In genomic region chr5:141402553-141403328, GRCh38 we compare ENCODE assay signal across 8 cellular contexts. TPM values are rescaled to one million over a fixed set of nuclear protein-coding genes. Genes with fewer than 3 reads are reported as not detected.
DNase-seq lines count a peak whose midpoint lies in the region; ATAC-seq and TF ChIP-seq lines count a peak whose summit lies in the region.

TSS of gene PCDHGA9 (plus strand) at chr5:141402778. CDS start at chr5:141402953, 175 bp downstream.

- H3K36me3 ChIP-seq in H7 (replicated peaks; ENCODE audit: control insufficient read depth, insufficient read depth, low read length) (no peaks in the 10 kb centered on the region), breast epithelium (no peaks in the 10 kb centered on the region), mucosa of descending colon (ENCODE audit: low read depth) (no peaks in the 10 kb centered on the region)

- TF ChIP-seq CTCF in breast epithelium (IDR thresholded peaks at IDR 0.05) (no peak), mucosa of descending colon (IDR thresholded peaks at IDR 0.05) (no peak)

- H3K4me1 ChIP-seq in breast epithelium (no peaks in the 10 kb centered on the region), mucosa of descending colon (ENCODE audit: low read depth) (no peaks in the 10 kb centered on the region)

- H3K9me3 ChIP-seq in breast epithelium (peaks cover 77 to 96% of the 10 kb centered on the region in 2 donors), mucosa of descending colon (peaks cover 85% of the 10 kb centered on the region)

- intact Hi-C loops in breast epithelium (cut with DNase I; ENCODE audit: low total_unique reads), result loop anchor here (5.0 kb wide), 1 partner anchor 125 kb away; no protein-coding TSS in a partner anchor
- intact Hi-C loops in mucosa of descending colon (cut with DNase I, micrococcal nuclease), result no loop called here

- ATAC-seq in mucosa of descending colon (peak; percentile 40), GM18868 (IDR thresholded peaks at IDR 0.05; ENCODE audit: unreplicated experiment) (no peak), HG02884 (IDR thresholded peaks at IDR 0.05; ENCODE audit: unreplicated experiment) (no peak)

- H3K4me3 ChIP-seq in H7 (ENCODE audit: insufficient read depth, low read depth, low read length) (no peak within 1 kb of the TSS), breast epithelium (peak within 1 kb of the TSS; percentile 27 to 57 (median 35)), mucosa of descending colon (no peak within 1 kb of the TSS)

- DNase-seq in AG20443 (ENCODE audit: low spot score), result peak; percentile 42
- peak; percentile 78 for DNase-seq in H7
- DNase-seq in breast epithelium (ENCODE audit: low spot score in 2 of 2), result no peak
- peak in 1 of 3 donors; percentile 29 for DNase-seq in mucosa of descending colon
- no peak for DNase-seq in NCI-H146 treated with DMSO at 0.1 percent for 48 hours (lab: John Stamatoyannopoulos, UW; ENCODE audit: unreplicated experiment)
- no peak for DNase-seq in NCI-H2081 (lab: John Stamatoyannopoulos, UW)

- H3K27me3 ChIP-seq in H7 (ENCODE audit: control insufficient read depth, insufficient read depth, low read length) (no peaks in the 10 kb centered on the region), breast epithelium (no peaks in the 10 kb centered on the region)

- peak within 1 kb of the TSS in 1 of 2 donors; percentile 0 for H3K27ac ChIP-seq in breast epithelium

- no peak for TF ChIP-seq POLR2A in breast epithelium (IDR thresholded peaks at IDR 0.05)

RNA-seq across cellular contexts. Expression of gene PCDHGA9, which starts in this region (rescaled TPM):
- total RNA-seq in H7 (2014; rRNA removed; shearing (Covaris generic)), result 0.04 and 0.10 TPM in 2 replicates
- total RNA-seq in breast epithelium (10 to 100 TPM in 2 of 3 donors, 1 to 10 TPM in 1; 7.8 to 16.7 (median 13.8) TPM), mucosa of descending colon (1 to 10 TPM; 2.6 to 6.7 (median 3.2) TPM)

Comparison
In these comparisons a context has a peak if more than half of its experiments do, and no peak if none do; other contexts are left out.
1. Peak in DNase-seq in H7; RNA of the gene not detected or under 1 TPM.
2. H3K4me3 ChIP-seq: peak in breast epithelium (3 of 3); none in H7 (single experiment) and mucosa of descending colon (single experiment).